In genomic region chr11:22703561-22703960, GRCh38 we compare ENCODE assay signal across 1 cellular context.
TF ChIP-seq lines count a peak whose summit lies in the region.

No MANE protein-coding gene starts in this region.

TF ChIP-seq in IMR-90, 13 proteins besides CTCF, POLR2A, EP300 and RAD21:
- TF ChIP-seq RFX5 (IDR thresholded peaks at IDR 0.05; ENCODE audit: low read depth, low read length), result no peak
- TF ChIP-seq FOS (IDR thresholded peaks at IDR 0.05; ENCODE audit: low read depth, low read length), result no peak
- no peak for TF ChIP-seq NFE2L2 (IDR thresholded peaks at IDR 0.05; ENCODE audit: low read depth, low read length)
- no peak for TF ChIP-seq CHD1 (IDR thresholded peaks at IDR 0.05; ENCODE audit: low read depth, low read length)
- no peak for TF ChIP-seq ELK1 (IDR thresholded peaks at IDR 0.05; ENCODE audit: borderline replicate concordance, low read depth, low read length)
- no peak for TF ChIP-seq CEBPB (IDR thresholded peaks at IDR 0.05; ENCODE audit: low read depth, low read length)
- TF ChIP-seq SMC3 (IDR thresholded peaks at IDR 0.05; ENCODE audit: low read depth, low read length), result no peak
- TF ChIP-seq RCOR1 (IDR thresholded peaks at IDR 0.05; ENCODE audit: insufficient replicate concordance, low read length), result no peak
- no peak for TF ChIP-seq BHLHE40 (IDR thresholded peaks at IDR 0.05; ENCODE audit: low read depth, low read length)
- TF ChIP-seq MAFK (IDR thresholded peaks at IDR 0.05; ENCODE audit: low read depth, low read length), result no peak
